ENCODE assay signal across 1 cellular context in genomic region chr12:6775775-6776174, GRCh38.
TF ChIP-seq lines count a peak whose summit lies in the region.

No MANE protein-coding gene starts in this region.

TF ChIP-seq in HepG2, 621 proteins besides CTCF, POLR2A, EP300 and RAD21 (continued from another document and continues in another):
- TF ChIP-seq ZNF646 (CRISPR knock-in tag; IDR thresholded peaks at IDR 0.05) (no peak), TOPORS (CRISPR knock-in tag; IDR thresholded peaks at IDR 0.05) (no peak), U2AF1 (optimal IDR thresholded peaks at IDR 0.05; ENCODE audit: low read depth, low read length) (no peak), TFAP4 (IDR thresholded peaks at IDR 0.05; ENCODE audit: borderline replicate concordance, low read depth) (no peak; the same call in 1 of the 2 replicates), ARNTL (CRISPR knock-in tag; IDR thresholded peaks at IDR 0.05) (no peak), ZNF589 (CRISPR knock-in tag; conservative IDR thresholded peaks at IDR 0.05) (no peak), SCMH1 (CRISPR knock-in tag; IDR thresholded peaks at IDR 0.05; ENCODE audit: borderline replicate concordance) (no peak), ZNF761 (CRISPR knock-in tag; conservative IDR thresholded peaks at IDR 0.05) (no peak), SRSF4 (IDR thresholded peaks at IDR 0.05; ENCODE audit: low read depth, low read length, poor library complexity, severe bottlenecking) (no peak), SRY (CRISPR knock-in tag; IDR thresholded peaks at IDR 0.05) (no peak; the same call in 1 of the 2 replicates), ZNF550 (CRISPR knock-in tag; IDR thresholded peaks at IDR 0.05; ENCODE audit: borderline replicate concordance) (no peak), NR2F2 (IDR thresholded peaks at IDR 0.05; ENCODE audit: borderline replicate concordance, low read depth) (peak; percentile 74), ZNF770 (CRISPR knock-in tag; IDR thresholded peaks at IDR 0.05) (no peak), STAG1 (CRISPR knock-in tag; IDR thresholded peaks at IDR 0.05) (peak; percentile 10; the same call in 1 of the 2 replicates), NCOA1 (CRISPR knock-in tag; IDR thresholded peaks at IDR 0.05) (no peak), CBX2 (IDR thresholded peaks at IDR 0.05; ENCODE audit: low read depth, low read length) (no peak), CBX2 (CRISPR knock-in tag; IDR thresholded peaks at IDR 0.05; ENCODE audit: low read depth) (no peak), TP53 (CRISPR knock-in tag; conservative IDR thresholded peaks at IDR 0.05) (no peak; the same call in 1 of the 2 replicates), ZSCAN9 (CRISPR knock-in tag; IDR thresholded peaks at IDR 0.05; ENCODE audit: borderline replicate concordance) (0 out of 2 replicates have a peak, but pooled peaks have one; percentile 48), GTF2F1 (IDR thresholded peaks at IDR 0.05; ENCODE audit: low read length) (no peak), KDM3A (CRISPR knock-in tag; IDR thresholded peaks at IDR 0.05; ENCODE audit: low read depth) (no peak), ZBTB7B (CRISPR knock-in tag; IDR thresholded peaks at IDR 0.05) (no peak), ZNF574 (CRISPR knock-in tag; IDR thresholded peaks at IDR 0.05) (no peak; the same call in 1 of the 2 replicates), ZKSCAN8 (CRISPR knock-in tag; IDR thresholded peaks at IDR 0.05; ENCODE audit: borderline replicate concordance) (peak; percentile 74; the same call in 1 of the 2 replicates), ZBTB33 (CRISPR knock-in tag; IDR thresholded peaks at IDR 0.05) (no peak), REL (CRISPR knock-in tag; conservative IDR thresholded peaks at IDR 0.05) (no peak), ZNF30 (CRISPR knock-in tag; IDR thresholded peaks at IDR 0.05) (no peak), ETV6 (CRISPR knock-in tag; conservative IDR thresholded peaks at IDR 0.05) (no peak), HINFP (CRISPR knock-in tag; IDR thresholded peaks at IDR 0.05; ENCODE audit: low read depth) (no peak), MLLT10 (CRISPR knock-in tag; IDR thresholded peaks at IDR 0.05) (no peak), SSRP1 (CRISPR knock-in tag; IDR thresholded peaks at IDR 0.05) (no peak), ZNF709 (CRISPR knock-in tag; IDR thresholded peaks at IDR 0.05) (no peak), STAT5B (CRISPR knock-in tag; IDR thresholded peaks at IDR 0.05) (no peak), RBM39 (IDR thresholded peaks at IDR 0.05; ENCODE audit: low read depth, low read length, poor library complexity, severe bottlenecking) (no peak), RBM22 (optimal IDR thresholded peaks at IDR 0.05; ENCODE audit: low read length) (no peak), SNAI1 (CRISPR knock-in tag; IDR thresholded peaks at IDR 0.05; ENCODE audit: borderline replicate concordance) (no peak), ZC3H13 (CRISPR knock-in tag; IDR thresholded peaks at IDR 0.05) (no peak), CEBPZ (IDR thresholded peaks at IDR 0.05; ENCODE audit: low read length) (no peak), CEBPG (CRISPR knock-in tag; IDR thresholded peaks at IDR 0.05) (peak; percentile 19; the same call in 1 of the 2 replicates), ZNF749 (CRISPR knock-in tag; IDR thresholded peaks at IDR 0.05; ENCODE audit: borderline replicate concordance) (no peak), ZUFSP (CRISPR knock-in tag; IDR thresholded peaks at IDR 0.05; ENCODE audit: borderline replicate concordance) (no peak)
